8 cellular contexts compared by ENCODE assay signal in the genomic region with DNA sequence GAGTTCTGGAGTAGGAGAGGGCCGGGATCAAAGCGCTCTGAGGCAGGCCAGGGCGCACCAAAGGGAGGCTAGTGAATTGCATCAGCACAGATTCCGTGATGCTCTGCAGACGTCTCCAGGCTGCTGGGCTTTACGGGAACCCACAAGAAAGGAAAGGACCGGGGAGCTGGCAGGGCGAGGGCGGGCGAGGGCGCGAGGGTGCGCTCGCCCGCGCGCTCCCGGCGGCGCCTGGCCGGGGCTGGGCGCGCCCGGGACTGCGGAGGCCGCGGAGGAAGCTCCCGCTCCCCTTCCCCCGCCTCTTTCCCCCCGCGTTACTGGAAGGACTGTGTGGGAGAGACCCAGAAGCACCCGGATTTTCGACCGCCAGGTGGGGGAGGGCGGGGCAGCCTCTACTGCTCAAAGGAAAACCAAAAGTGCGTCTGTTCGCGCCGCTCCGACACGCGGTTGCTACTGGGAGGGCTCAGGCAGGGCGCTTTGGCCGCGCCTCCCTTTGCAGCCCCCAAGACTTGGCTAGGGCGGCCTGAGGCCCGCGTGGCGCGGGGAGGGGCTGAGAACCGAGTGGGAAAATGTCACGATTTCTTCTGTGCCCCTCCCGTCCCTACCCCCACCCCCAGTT. TPM values are rescaled to one million over a fixed set of nuclear protein-coding genes. Genes with fewer than 3 reads are reported as not detected.
A peak's percentile ranks its signal among the peaks of the same experiment; 100 is the strongest.
DNase-seq lines count a peak whose midpoint lies in the region; ATAC-seq and TF ChIP-seq lines count a peak whose summit lies in the region.

No MANE protein-coding gene starts in this region.

- CTCF ChIA-PET in CD8-positive, alpha-beta T cell (lab: Charles Lee) = interaction anchor here (1.2 to 1.5 kb wide), 4 partner anchors 9 to 54 kb away, joined by 3 to 7 read pairs (median 5); no protein-coding TSS in a partner anchor

- POLR2A ChIA-PET in CD8-positive, alpha-beta T cell (lab: Charles Lee) = interaction anchor here (0.8 to 1.8 kb wide), 3 partner anchors 11 to 63 kb away, joined by 3 to 11 read pairs (median 4); no protein-coding TSS in a partner anchor

- peaks cover 30% of the 10 kb centered on the region for H3K4me1 ChIP-seq in CD8-positive, alpha-beta T cell (ENCODE audit: insufficient read depth, low read length)

- H3K27ac Mint-ChIP-seq in CD8-positive, alpha-beta T cell = peak overlapping the region; percentile 91

- H3K9me3 ChIP-seq in CD8-positive, alpha-beta T cell (ENCODE audit: low read length) = no peaks in the 10 kb centered on the region

- DNase-seq in CD8-positive, alpha-beta T cell = peak; percentile 51 to 95 (median 78)
- DNase-seq in H4 (ENCODE audit: low spot score) (peak; percentile 83), NCI-H526 treated with DMSO at 0.1 percent for 48 hours (lab: John Stamatoyannopoulos, UW) (peak; percentile 25), medulla oblongata (ENCODE audit: extremely low spot score) (peak; percentile 73)
- peak; percentile 95 for DNase-seq in activated CD8-positive, alpha-beta memory T cell treated with anti-CD3 and anti-CD28 coated beads for 24 hours
- peak; percentile 61 for DNase-seq in effector CD8-positive, alpha-beta T cell (lab: John Stamatoyannopoulos, UW)
- DNase-seq in stimulated activated CD4-positive, alpha-beta T cell treated with anti-CD3 and anti-CD28 coated beads, TNF-alpha, amount 100 ng/mL, for 4 hours (ENCODE audit: low read depth in 3 of 3) = peak; percentile 89 to 93 (median 93)

- peak; percentile 16 for TF ChIP-seq CTCF in CD8-positive, alpha-beta T cell (IDR thresholded peaks at IDR 0.05)

- H3K4me3 Mint-ChIP-seq in CD8-positive, alpha-beta T cell = peak overlapping the region; percentile 86

- peak overlapping the region; percentile 85 for H3K27ac ChIP-seq in CD8-positive, alpha-beta T cell (ENCODE audit: low read depth, low read length)

- no peaks in the 10 kb centered on the region for H3K36me3 ChIP-seq in CD8-positive, alpha-beta T cell (ENCODE audit: insufficient read depth, low read length)

- peaks cover 25% of the 10 kb centered on the region for H3K4me1 Mint-ChIP-seq in CD8-positive, alpha-beta T cell (ENCODE audit: low read depth)

- intact Hi-C loops in CD8-positive, alpha-beta T cell (cut with DNase I, micrococcal nuclease) = loop anchor here (2.0 to 10.0 kb wide), 5 partner anchors 230 to 624 kb away; a partner anchor contains a TSS

- peak overlapping the region; percentile 68 for H3K4me3 ChIP-seq in CD8-positive, alpha-beta T cell (ENCODE audit: low read depth, low read length)

- no peaks in the 10 kb centered on the region for H3K27me3 Mint-ChIP-seq in CD8-positive, alpha-beta T cell (ENCODE audit: low read depth)

- peaks cover 5% of the 10 kb centered on the region for H3K36me3 Mint-ChIP-seq in CD8-positive, alpha-beta T cell

- ATAC-seq in CD8-positive, alpha-beta T cell = peak; percentile 41
- no peak for ATAC-seq in HG03432 (IDR thresholded peaks at IDR 0.05; ENCODE audit: unreplicated experiment)

- no peaks in the 10 kb centered on the region for H3K9me3 Mint-ChIP-seq in CD8-positive, alpha-beta T cell

- no peaks in the 10 kb centered on the region for H3K27me3 ChIP-seq in CD8-positive, alpha-beta T cell (ENCODE audit: insufficient read depth, low read length)

RNA-seq across cellular contexts. Expression of a gene that starts 2.3 kb away (rescaled TPM):
- 100 to 1,000 TPM; 359 to 360 TPM for total RNA-seq in CD8-positive, alpha-beta T cell
- 11.1 and 13.2 TPM in 2 replicates for total RNA-seq in H4 (2014; rRNA removed; shearing (Covaris generic))

Comparison
In these comparisons a context has a peak if more than half of its experiments do, and no peak if none do; other contexts are left out.
1. DNase-seq: peak in every context shown above with its lines; median percentile 95 in activated CD8-positive, alpha-beta memory T cell treated with anti-CD3 and anti-CD28 coated beads for 24 hours; 93 in stimulated activated CD4-positive, alpha-beta T cell treated with anti-CD3 and anti-CD28 coated beads, TNF-alpha, amount 100 ng/mL, for 4 hours; 83 in H4; 78 in CD8-positive, alpha-beta T cell; 73 in medulla oblongata; 61 in effector CD8-positive, alpha-beta T cell; 25 in NCI-H526 treated with DMSO at 0.1 percent for 48 hours.
2. RNA of a gene that starts 2.3 kb away (total RNA-seq): 359 to 360 TPM in CD8-positive, alpha-beta T cell; 11.1 to 13.2 TPM in H4; every median in the first group is over 10 times any median in the second.